Comparison of ENCODE assay signal across 19 cellular contexts in the genomic region with DNA sequence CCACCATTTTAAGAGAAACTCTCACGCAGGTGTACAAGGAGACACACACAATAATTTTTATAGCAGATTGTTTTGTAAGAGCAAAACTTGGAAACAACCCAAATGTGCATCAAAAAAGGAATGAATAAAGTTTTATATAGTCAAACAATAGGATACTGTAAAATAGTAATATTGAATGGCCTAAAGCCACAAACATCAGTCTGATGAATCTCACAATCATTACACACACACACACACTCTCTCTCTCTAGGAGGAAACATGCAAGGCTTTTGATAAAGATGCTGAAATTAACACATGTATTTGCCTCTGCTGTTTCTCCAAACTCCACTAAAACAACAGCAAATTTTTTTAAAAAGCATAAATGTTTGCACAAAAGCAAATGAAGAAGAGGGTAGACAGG. TPM values are rescaled to one million over a fixed set of nuclear protein-coding genes. Genes with fewer than 3 reads are reported as not detected.
"Had no signal": no experiment of that assay in that cellular context is flagged by ENCODE, and none has a peak within 500 bp of the region (broad histone marks: within the 10 kb centered on the region; RNA-seq: fewer than 3 reads in every experiment).

No MANE protein-coding gene starts in this region.

- H3K9me3 ChIP-seq: esophagus muscularis mucosa, ovary, psoas muscle, tibial nerve had no signal

- H3K4me1 ChIP-seq: esophagus muscularis mucosa, psoas muscle, tibial nerve had no signal

- H3K27me3 ChIP-seq: esophagus muscularis mucosa, heart right ventricle, ovary, tibial nerve had no signal

- H3K36me3 ChIP-seq: esophagus muscularis mucosa, heart right ventricle, ovary, tibial nerve had no signal

- H3K36me3 Mint-ChIP-seq: memory B cell had no signal

- H3K27ac ChIP-seq: esophagus muscularis mucosa, heart right ventricle, ovary, psoas muscle, tibial nerve had no signal

- ATAC-seq: heart right ventricle, left ventricle myocardium superior, psoas muscle, right cardiac atrium had no signal

- H3K4me3 Mint-ChIP-seq: activated naive CD4-positive, alpha-beta T cell treated with anti-CD3 and anti-CD28 coated beads, Interleukin-2, amount 10 ng/mL, durations not matched to agents 7 days and 5 days; memory B cell had no signal

- H3K4me3 ChIP-seq: esophagus muscularis mucosa, heart right ventricle, ovary, psoas muscle, tibial nerve had no signal

- H3K27ac Mint-ChIP-seq: memory B cell had no signal

- DNase-seq: activated effector memory CD4-positive, alpha-beta T cell treated with Interleukin-2 at 50 U/mL for 16 hours; activated naive CD4-positive, alpha-beta T cell treated with anti-CD3 and anti-CD28 coated beads, Interleukin-2, amount 10 ng/mL, durations not matched to agents 7 days and 5 days; cerebellar nuclear complex; effector CD4-positive, alpha-beta T cell; heart right ventricle; immature natural killer cell; kidney glomerular epithelial cell; left ventricle myocardium superior; ovary; psoas muscle; right cardiac atrium; stimulated activated CD4-positive, alpha-beta T cell treated with anti-CD3 and anti-CD28 coated beads, Interleukin-2, amount 100 ng/mL, for 24 hours; T1000 had no signal

- H3K27me3 Mint-ChIP-seq: activated naive CD4-positive, alpha-beta T cell treated with anti-CD3 and anti-CD28 coated beads, Interleukin-2, amount 10 ng/mL, durations not matched to agents 7 days and 5 days; memory B cell; stimulated activated naive CD8-positive, alpha-beta T cell treated with anti-CD3 and anti-CD28 coated beads, Interleukin-15, Interleukin-2, amounts not matched to agents 100 ng/mL and 50 ng/mL, for 24 hours had no signal

- H3K9me3 Mint-ChIP-seq: memory B cell; stimulated activated naive CD8-positive, alpha-beta T cell treated with anti-CD3 and anti-CD28 coated beads, Interleukin-15, Interleukin-2, amounts not matched to agents 100 ng/mL and 50 ng/mL, for 24 hours had no signal

RNA-seq across cellular contexts. Expression of gene ADIPOQ, which starts 37.3 kb away (rescaled TPM):
- total RNA-seq: bronchial epithelial cell, SK-MEL-5 had no signal
- polyA plus RNA-seq: immature natural killer cell had no signal
